ENCODE assay signal across 21 cellular contexts in the genomic region with DNA sequence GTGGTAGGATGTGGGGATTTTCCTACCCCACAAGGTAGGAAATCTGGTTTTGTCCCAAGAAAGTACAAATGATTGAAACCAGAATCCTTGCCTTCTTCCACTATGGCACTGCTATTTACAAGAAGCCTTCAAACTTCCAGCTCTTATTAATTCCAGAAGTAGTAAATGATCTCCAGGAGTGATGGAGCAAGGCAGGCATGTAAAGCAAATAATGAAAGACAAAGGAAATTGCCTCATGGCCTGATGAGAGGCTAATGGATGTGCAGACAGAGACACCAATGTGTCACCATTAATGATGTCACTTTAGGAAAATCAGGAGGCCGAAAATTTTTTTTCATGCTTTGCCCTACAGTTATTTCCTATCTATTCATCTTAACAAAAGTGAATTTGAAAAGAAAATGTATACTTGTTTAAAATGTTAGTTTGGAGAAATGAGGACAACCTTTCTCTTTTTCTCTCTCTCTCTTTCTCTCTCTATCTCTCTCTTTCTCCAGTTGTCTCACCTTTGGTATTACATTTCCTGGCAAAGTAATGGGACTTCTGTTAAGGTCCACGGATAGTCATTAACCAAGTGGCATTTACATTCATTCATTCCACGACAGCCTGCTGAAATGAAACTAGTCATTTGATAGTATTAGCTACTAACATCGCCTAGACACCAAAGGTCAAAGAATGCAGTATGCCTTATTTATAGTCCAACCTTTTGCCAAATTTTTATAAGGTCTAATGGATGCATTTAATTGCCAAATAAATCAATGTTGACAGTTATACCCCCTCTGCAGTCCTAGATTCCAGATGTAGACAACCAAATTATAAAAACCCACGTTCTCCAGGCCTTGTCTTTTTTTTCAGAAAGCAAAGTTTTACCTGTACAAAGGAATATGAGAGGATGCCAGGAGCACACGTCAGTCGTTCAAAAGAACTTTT. TPM values are rescaled to one million over a fixed set of nuclear protein-coding genes. Genes with fewer than 3 reads are reported as not detected.
DNase-seq lines count a peak whose midpoint lies in the region; ATAC-seq, FAIRE-seq and TF ChIP-seq lines count a peak whose summit lies in the region.
"Had no signal": no experiment of that assay in that cellular context is flagged by ENCODE, and none has a peak within 500 bp of the region (broad histone marks: within the 10 kb centered on the region; RNA-seq: fewer than 3 reads in every experiment).

No MANE protein-coding gene starts in this region.

- BruUV-seq in HepG2 (replicated peaks; lab: Mats Ljungman, UMichigan): no TSS peak

- H3K4me2 ChIP-seq in DND-41 (ENCODE audit: insufficient read depth, low read length) (peak overlapping the region; percentile 50; the same call in 1 of the 2 replicates), HepG2 (ENCODE audit: low read depth, low read length) (no peak overlapping the region)
- H3K4me2 ChIP-seq: BLaER1 treated with 17β-estradiol and CSF1 and Interleukin-3, amounts not matched to agents 10 nM and 100 nM; KMS-11 had no signal

- no peak for TF ChIP-seq RAD21 in HepG2 (CRISPR knock-in tag; IDR thresholded peaks at IDR 0.05)

- no peak overlapping the region for H3K27ac Mint-ChIP-seq in nephron progenitor cell
- H3K27ac Mint-ChIP-seq in T-cell: no peak overlapping the region

- H2AFZ ChIP-seq in DND-41 (ENCODE audit: low read depth, low read length) (no peak overlapping the region), HepG2 (ENCODE audit: low read length) (peak overlapping the region; percentile 4)

- H3K36me3 Mint-ChIP-seq in nephron progenitor cell (ENCODE audit: low read depth): no peaks in the 10 kb centered on the region
- no peaks in the 10 kb centered on the region for H3K36me3 Mint-ChIP-seq in T-cell
- H3K36me3 Mint-ChIP-seq: mesothelial cell of epicardium had no signal

- ATAC-seq in DND-41 (ENCODE audit: insufficient read depth, low read depth): no peak
- no peak for ATAC-seq in HepG2
- no peak for ATAC-seq in T-cell (replicated peaks in 1 of 4)
- ATAC-seq: psoas muscle had no signal

- POLR2A ChIA-PET in HEK293T (lab: Yijun Ruan, JAX): no interaction called here
- POLR2A ChIA-PET in HepG2 (lab: Yijun Ruan, JAX): interaction anchor here (0.6 to 8.0 kb wide), 3 partner anchors 10 to 42 kb away, joined by 3 to 118 read pairs (median 10); no protein-coding TSS in a partner anchor
- POLR2A ChIA-PET in T-cell (lab: Charles Lee): no interaction called here

- H3K9me3 Mint-ChIP-seq in nephron progenitor cell (no peaks in the 10 kb centered on the region), T-cell (no peaks in the 10 kb centered on the region)
- H3K9me3 Mint-ChIP-seq: mesothelial cell of epicardium had no signal

- H3K27me3 Mint-ChIP-seq in nephron progenitor cell (ENCODE audit: low read depth, poor library complexity) (peaks cover 21% of the 10 kb centered on the region), T-cell (peaks cover 35 to 48% of the 10 kb centered on the region in 2 donors)

- peak overlapping the region; percentile 80 for H3K27ac ChIP-seq in DND-41 (ENCODE audit: low read length)
- peak overlapping the region; percentile 23 for H3K27ac ChIP-seq in HepG2 (ENCODE audit: extremely low read length, insufficient read depth, low read length)
- H3K27ac ChIP-seq: BLaER1 treated with 17β-estradiol and CSF1 and Interleukin-3, amounts not matched to agents 10 nM and 100 nM; KMS-11; psoas muscle; SK-N-MC; spleen had no signal

- in situ Hi-C loops in HepG2 (cut with HindIII; ENCODE audit: extremely low pct_ligation_motif_present, low pct_unique_long_range_greater_than_20kb): no loop called here

- CTCF ChIA-PET in HEK293T (lab: Yijun Ruan, JAX) (no interaction called here), HepG2 (lab: Yijun Ruan, JAX; ENCODE audit: low intra/inter-chr PET ratio, low total read pairs) (no interaction called here), T-cell (lab: Charles Lee) (no interaction called here)

- WGBS in HepG2 (ENCODE audit: low lambda C conversion rate): 81% methylated on average over 7 of the region's 7 CpGs

- FAIRE-seq in HepG2 (lab: Jason Lieb, UNC): no peak

- intact Hi-C loops in HepG2 (cut with micrococcal nuclease; ENCODE audit: unreplicated experiment): no loop called here

- peaks cover 8% of the 10 kb centered on the region; the same call in 1 of the 2 replicates for H3K79me2 ChIP-seq in DND-41 (ENCODE audit: insufficient read depth, low read length)
- peaks cover 29% of the 10 kb centered on the region for H3K79me2 ChIP-seq in HepG2 (ENCODE audit: insufficient read depth, low read length)

- no peak for TF ChIP-seq CTCF in DND-41 (IDR thresholded peaks at IDR 0.05; ENCODE audit: borderline replicate concordance, extremely low read depth, low read length, poor library complexity, severe bottlenecking)
- no peak for TF ChIP-seq CTCF in HepG2 (CRISPR knock-in tag; IDR thresholded peaks at IDR 0.05)
- TF ChIP-seq CTCF in nephron progenitor cell (IDR thresholded peaks at IDR 0.05): no peak

- DNase-seq in DND-41 (no peak), HEK293T (ENCODE audit: extremely low spot score) (no peak), cerebellar cortex (ENCODE audit: low spot score) (peak; percentile 56), HepG2 (ENCODE audit: low spot score) (peak; percentile 80), nephron progenitor cell (no peak), HuH-7 (ENCODE audit: low spot score) (no peak), T-cell (no peak)
- DNase-seq: activated CD4-positive, alpha-beta T cell treated with anti-CD3 and anti-CD28 coated beads for 48 hours; activated gamma-delta T cell treated with Interleukin-2 at 50 U/mL for 16 hours; amniotic stem cell; cerebellar nuclear complex; effector CD8-positive, alpha-beta T cell; NCI-H1048; psoas muscle; spleen had no signal

- no peaks in the 10 kb centered on the region for H3K9me3 ChIP-seq in DND-41 (ENCODE audit: insufficient read depth, low read length, severe bottlenecking)
- H3K9me3 ChIP-seq in HepG2 (ENCODE audit: low read length): no peaks in the 10 kb centered on the region
- H3K9me3 ChIP-seq: BLaER1 treated with 17β-estradiol and CSF1 and Interleukin-3, amounts not matched to agents 10 nM and 100 nM; HAP-1; psoas muscle; spleen had no signal

- no peak for TF ChIP-seq EP300 in HepG2 (IDR thresholded peaks at IDR 0.05; ENCODE audit: low read depth in 2 of 2, low read length in 2 of 2)
- TF ChIP-seq EP300 in HepG2 (CRISPR knock-in tag; IDR thresholded peaks at IDR 0.05; ENCODE audit: borderline replicate concordance): no peak

- H3K4me3 ChIP-seq in DND-41 (ENCODE audit: low read depth in 1 of 2, low read length in 2 of 2) (no peak overlapping the region), HepG2 (replicated peaks in 1 of 3; ENCODE audit: insufficient read depth in 1 of 3, low read depth in 2 of 3, low read length in 3 of 3) (no peak overlapping the region)
- H3K4me3 ChIP-seq: BLaER1 treated with 17β-estradiol and CSF1 and Interleukin-3, amounts not matched to agents 10 nM and 100 nM; HAP-1; psoas muscle; SK-N-MC; spleen had no signal

- no peaks in the 10 kb centered on the region for H3K27me3 ChIP-seq in DND-41 (ENCODE audit: insufficient read depth, low read length, poor library complexity)
- H3K27me3 ChIP-seq in HepG2 (ENCODE audit: control insufficient read depth in 1 of 2, insufficient read depth in 2 of 2, low read length in 2 of 2): no peaks in the 10 kb centered on the region

- H3K9ac ChIP-seq in DND-41 (ENCODE audit: low read depth, low read length) (peak overlapping the region; percentile 20; the same call in 1 of the 2 replicates), HepG2 (ENCODE audit: insufficient read depth, low read depth, low read length) (no peak overlapping the region)
- H3K9ac ChIP-seq: BLaER1 treated with 17β-estradiol and CSF1 and Interleukin-3, amounts not matched to agents 10 nM and 100 nM; KMS-11 had no signal

- peaks cover 98% of the 10 kb centered on the region for H3K4me1 ChIP-seq in DND-41 (ENCODE audit: insufficient read depth, low read length)
- H3K4me1 ChIP-seq in HepG2 (ENCODE audit: insufficient read depth, low read length): peaks cover 89% of the 10 kb centered on the region

- TF ChIP-seq POLR2A in HepG2 (IDR thresholded peaks at IDR 0.05; ENCODE audit: insufficient read depth in 1 of 2, low read depth in 2 of 2, low read length in 2 of 2): no peak

- H4K20me1 ChIP-seq in DND-41 (ENCODE audit: insufficient read depth, low read length) (no peaks in the 10 kb centered on the region), HepG2 (ENCODE audit: insufficient read depth, low read length) (no peaks in the 10 kb centered on the region)
- H4K20me1 ChIP-seq: BLaER1 treated with 17β-estradiol and CSF1 and Interleukin-3, amounts not matched to agents 10 nM and 100 nM had no signal

- H3K4me1 Mint-ChIP-seq in nephron progenitor cell (peaks cover 43% of the 10 kb centered on the region), T-cell (peaks cover 8 to 16% (median 8%) of the 10 kb centered on the region in 3 donors)

- H3K4me3 Mint-ChIP-seq in nephron progenitor cell (no peak overlapping the region), T-cell (no peak overlapping the region)
- H3K4me3 Mint-ChIP-seq: mesothelial cell of epicardium, neural crest cell had no signal

- no peaks in the 10 kb centered on the region for H3K36me3 ChIP-seq in DND-41 (ENCODE audit: insufficient read depth, low read length)
- no peaks in the 10 kb centered on the region for H3K36me3 ChIP-seq in HepG2 (replicated peaks in 1 of 2; ENCODE audit: control insufficient read depth in 1 of 2, insufficient read depth in 2 of 2, low read length in 2 of 2)
- H3K36me3 ChIP-seq: BLaER1 treated with 17β-estradiol and CSF1 and Interleukin-3, amounts not matched to agents 10 nM and 100 nM; HAP-1; spleen had no signal

RNA-seq across cellular contexts. Expression of a gene that starts 5.0 kb away (rescaled TPM):
- total RNA-seq in HepG2 (2016; rRNA removed; fragmentation: Illumina TruSeq; extraction: Trizol): 55.9 and 57.8 TPM in 2 replicates
- total RNA-seq in HepG2 (2016; cell fraction: cytosol; rRNA removed; fragmentation: Illumina TruSeq; extraction: Trizol; ENCODE audit: low read depth): 25.1 and 29.0 TPM in 2 replicates
- 52.7 and 57.5 TPM in 2 replicates for total RNA-seq in HepG2 (2016; cell fraction: insoluble cytoplasmic fraction; rRNA removed; fragmentation: Illumina TruSeq; extraction: Trizol)
- 48.2 and 58.4 TPM in 2 replicates for total RNA-seq in HepG2 (2016; cell fraction: membrane; rRNA removed; fragmentation: Illumina TruSeq; extraction: Trizol)
- total RNA-seq in HepG2 (2016; cell fraction: nucleus; rRNA removed; fragmentation: Illumina TruSeq; extraction: Trizol): 46.1 and 58.2 TPM in 2 replicates
- 57.5 and 65.4 TPM in 2 replicates for polyA plus RNA-seq in HepG2 (2011; rRNA removed)
- 53.6 and 68.8 TPM in 2 replicates for polyA plus RNA-seq in HepG2 (2011; cell fraction: cytosol; rRNA removed)
- 77.6 and 80.4 TPM in 2 replicates for polyA plus RNA-seq in HepG2 (2011; cell fraction: nucleus; rRNA removed)
- 44.8 and 48.8 TPM in 2 replicates for polyA plus RNA-seq in HepG2 (2012)
- 23.6 and 36.8 TPM in 2 replicates for polyA plus RNA-seq in HepG2 (2016; cell fraction: cytosol; fragmentation: Illumina TruSeq; extraction: Trizol; ENCODE audit: low read depth)
- 46.2 and 49.2 TPM in 2 replicates for polyA plus RNA-seq in HepG2 (2016; cell fraction: insoluble cytoplasmic fraction; fragmentation: Illumina TruSeq; extraction: Trizol; ENCODE audit: low read depth)
- polyA plus RNA-seq in HepG2 (2016; cell fraction: membrane; fragmentation: Illumina TruSeq; extraction: Trizol; ENCODE audit: low read depth): 37.8 and 44.2 TPM in 2 replicates
- polyA plus RNA-seq in HepG2 (2016; cell fraction: nucleus; fragmentation: Illumina TruSeq; extraction: Trizol; ENCODE audit: insufficient read depth, low read depth): 60.9 and 62.0 TPM in 2 replicates
- polyA minus RNA-seq in HepG2 (2011; rRNA and poly(A)+ RNA removed; ENCODE audit: low replicate concordance): 186 TPM in 1 of 2 replicates, not detected in the other
- 51.4 TPM in 2 replicates for polyA minus RNA-seq in HepG2 (2011; cell fraction: cytosol; rRNA and poly(A)+ RNA removed)
- 70.1 and 71.3 TPM in 2 replicates for polyA minus RNA-seq in HepG2 (2011; cell fraction: nucleus; rRNA and poly(A)+ RNA removed)
- total RNA-seq in T-cell: under 1 TPM in 1 of 5 donors, not detected in 4; 0.62 TPM

Comparison
In these comparisons a context has a peak if more than half of its experiments do, and no peak if none do; other contexts are left out.
1. DNase-seq: peak in cerebellar cortex (single experiment) and HepG2 (single experiment); none in DND-41 (single experiment), HEK293T (single experiment), nephron progenitor cell (single experiment), HuH-7 (single experiment) and T-cell (0 of 34).
2. RNA of a gene that starts 5.0 kb away (total RNA-seq): 25.1 to 58.4 TPM in HepG2; 0.62 TPM in T-cell; every median in the first group is over 10 times any median in the second.